23 cellular contexts compared by ENCODE assay signal in genomic region chr10:21431799-21432198, GRCh38.
"Had no signal": no experiment of that assay in that cellular context is flagged by ENCODE, and none has a peak within 500 bp of the region (broad histone marks: within the 10 kb centered on the region; RNA-seq: fewer than 3 reads in every experiment).

No MANE protein-coding gene starts in this region.

- H3K4me2 ChIP-seq: hepatocyte had no signal

- H3K4me3 Mint-ChIP-seq: natural killer cell; stimulated activated naive B cell treated with anti-CD40 and anti-IgM and Interleukin-4, amounts not matched to agents 10 μg/mL and 1 μg/mL and 100 μg/mL, for 72 hours; stimulated activated naive CD8-positive, alpha-beta T cell treated with anti-CD3 and anti-CD28 coated beads, Interleukin-15, Interleukin-2, amounts not matched to agents 100 ng/mL and 50 ng/mL, for 24 hours had no signal

- H3K27ac ChIP-seq: dorsolateral prefrontal cortex, esophagus muscularis mucosa, foreskin keratinocyte, gastroesophageal sphincter, heart left ventricle, hepatocyte, left lung, ovary, psoas muscle, sigmoid colon, spleen, thoracic aorta, tibial nerve had no signal

- H3K4me3 ChIP-seq: dorsolateral prefrontal cortex, esophagus muscularis mucosa, gastroesophageal sphincter, heart left ventricle, hepatocyte, left lung, ovary, psoas muscle, sigmoid colon, spleen, thoracic aorta, tibial nerve had no signal

- FAIRE-seq: islet of Langerhans had no signal

- H3K27ac Mint-ChIP-seq: natural killer cell; stimulated activated naive B cell treated with anti-CD40 and anti-IgM and Interleukin-4, amounts not matched to agents 10 μg/mL and 1 μg/mL and 100 μg/mL, for 72 hours; stimulated activated naive CD8-positive, alpha-beta T cell treated with anti-CD3 and anti-CD28 coated beads, Interleukin-15, Interleukin-2, amounts not matched to agents 100 ng/mL and 50 ng/mL, for 24 hours had no signal

- H2AFZ ChIP-seq: hepatocyte had no signal

- H3K4me1 ChIP-seq: esophagus muscularis mucosa, foreskin keratinocyte, gastroesophageal sphincter, heart left ventricle, left lung, psoas muscle, sigmoid colon, spleen, tibial nerve had no signal

- H3K27me3 ChIP-seq: dorsolateral prefrontal cortex, esophagus muscularis mucosa, foreskin keratinocyte, gastroesophageal sphincter, heart left ventricle, hepatocyte, left lung, ovary, sigmoid colon, spleen, tibial nerve had no signal

- H3K36me3 Mint-ChIP-seq: natural killer cell; stimulated activated naive B cell treated with anti-CD40 and anti-IgM and Interleukin-4, amounts not matched to agents 10 μg/mL and 1 μg/mL and 100 μg/mL, for 72 hours had no signal

- H3K4me1 Mint-ChIP-seq: natural killer cell; stimulated activated naive B cell treated with anti-CD40 and anti-IgM and Interleukin-4, amounts not matched to agents 10 μg/mL and 1 μg/mL and 100 μg/mL, for 72 hours had no signal

- H3K36me3 ChIP-seq: esophagus muscularis mucosa, gastroesophageal sphincter, heart left ventricle, left lung, ovary, sigmoid colon, spleen, thoracic aorta, tibial nerve had no signal

- ATAC-seq: gastroesophageal sphincter; heart left ventricle; left cardiac atrium; left lung; natural killer cell; psoas muscle; right cardiac atrium; stimulated activated naive B cell treated with anti-CD40 and anti-IgM and Interleukin-4, amounts not matched to agents 10 μg/mL and 1 μg/mL and 100 μg/mL, for 72 hours had no signal

- H3K79me2 ChIP-seq: hepatocyte had no signal

- H3K9me3 ChIP-seq: ovary, psoas muscle, sigmoid colon had no signal

- DNase-seq: dorsolateral prefrontal cortex; effector CD4-positive, alpha-beta T cell; heart left ventricle; left cardiac atrium; left lung; natural killer cell; occipital lobe; ovary; posterior cingulate gyrus; psoas muscle; right cardiac atrium; sigmoid colon; spleen; stimulated activated CD4-positive, alpha-beta T cell treated with anti-CD3 and anti-CD28 coated beads, Interleukin-4, amount 100 ng/mL, for 4 hours; stimulated activated naive B cell treated with anti-CD40 and anti-IgM and Interleukin-4, amounts not matched to agents 10 μg/mL and 1 μg/mL and 100 μg/mL, for 72 hours had no signal

- H3K9me3 Mint-ChIP-seq: natural killer cell; stimulated activated naive CD8-positive, alpha-beta T cell treated with anti-CD3 and anti-CD28 coated beads, Interleukin-15, Interleukin-2, amounts not matched to agents 100 ng/mL and 50 ng/mL, for 24 hours had no signal
